In the genomic region with DNA sequence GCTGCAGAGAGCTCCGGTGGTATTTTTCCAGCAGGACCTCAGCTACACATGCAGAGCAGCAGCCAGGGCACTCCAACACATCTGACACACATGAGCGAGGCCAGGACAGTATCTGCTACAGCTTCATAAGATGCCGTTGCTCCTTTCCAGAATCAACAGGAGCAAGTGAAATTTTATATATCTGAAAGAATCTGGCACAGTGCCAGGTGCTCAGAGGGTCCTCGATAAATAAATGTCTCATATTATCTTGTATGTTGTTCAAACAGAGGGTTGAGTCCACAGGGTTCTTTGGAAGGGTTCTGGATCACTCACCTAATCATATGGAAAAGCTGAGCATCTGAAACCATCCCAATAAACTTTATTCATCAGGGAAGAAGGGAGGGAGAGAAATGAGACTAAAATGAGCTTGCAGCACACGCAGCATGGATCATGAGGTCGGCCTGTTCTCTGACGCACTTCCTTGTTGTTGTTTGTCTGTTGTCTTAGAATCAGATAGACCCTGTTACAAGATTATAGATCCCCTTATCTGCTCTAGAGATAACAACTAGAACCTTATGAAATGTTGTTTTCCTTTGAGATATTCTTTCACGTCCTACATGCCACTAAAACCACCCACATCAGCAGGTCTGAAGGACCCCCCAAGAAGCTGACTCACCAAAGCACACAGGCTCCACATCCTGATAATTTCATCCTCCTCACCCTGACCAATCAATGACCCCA, we compare ENCODE assay signal across 27 cellular contexts. TPM values are rescaled to one million over a fixed set of nuclear protein-coding genes. Genes with fewer than 3 reads are reported as not detected.
DNase-seq lines count a peak whose midpoint lies in the region; ATAC-seq, FAIRE-seq and TF ChIP-seq lines count a peak whose summit lies in the region.
"Had no signal": no experiment of that assay in that cellular context is flagged by ENCODE, and none has a peak within 500 bp of the region (broad histone marks: within the 10 kb centered on the region; RNA-seq: fewer than 3 reads in every experiment).

No MANE protein-coding gene starts in this region.

- H3K9me3 ChIP-seq in HepG2 (ENCODE audit: low read length) (peaks cover 8% of the 10 kb centered on the region; the same call in 1 of the 2 replicates), right lobe of liver (no peaks in the 10 kb centered on the region), colonic mucosa (no peaks in the 10 kb centered on the region)
- H3K9me3 ChIP-seq: BLaER1 treated with 17β-estradiol and CSF1 and Interleukin-3, amounts not matched to agents 10 nM and 100 nM; Peyer's patch had no signal

- intact Hi-C loops in HepG2 (cut with micrococcal nuclease; ENCODE audit: unreplicated experiment), result no loop called here
- intact Hi-C loops in right lobe of liver (cut with DNase I), result no loop called here
- intact Hi-C loops in colonic mucosa (cut with DNase I), result no loop called here

- WGBS in HepG2 (ENCODE audit: low lambda C conversion rate), result 36% methylated on average over 7 of the region's 8 CpGs
- 69% methylated on average over 5 of the region's 8 CpGs for WGBS in right lobe of liver (ENCODE audit: insufficient coverage, low coverage, low lambda C conversion rate, missing lambda C conversion rate)

- peaks cover 4% of the 10 kb centered on the region for H3K27me3 Mint-ChIP-seq in chondrocyte (ENCODE audit: low read depth)

- H3K4me3 ChIP-seq in HepG2 (replicated peaks in 1 of 3; ENCODE audit: insufficient read depth in 1 of 3, low read depth in 2 of 3, low read length in 3 of 3) (no peak overlapping the region), right lobe of liver (no peak overlapping the region), colonic mucosa (no peak overlapping the region)
- H3K4me3 ChIP-seq: BLaER1 treated with 17β-estradiol and CSF1 and Interleukin-3, amounts not matched to agents 10 nM and 100 nM; GM23248; Peyer's patch had no signal

- TF ChIP-seq EP300 in HepG2 (IDR thresholded peaks at IDR 0.05; ENCODE audit: low read depth in 2 of 2, low read length in 2 of 2) (no peak), HepG2 (CRISPR knock-in tag; IDR thresholded peaks at IDR 0.05; ENCODE audit: borderline replicate concordance) (no peak)

- H3K79me2 ChIP-seq in HepG2 (ENCODE audit: insufficient read depth, low read length), result no peaks in the 10 kb centered on the region

- H3K36me3 ChIP-seq in HepG2 (replicated peaks in 1 of 2; ENCODE audit: control insufficient read depth in 1 of 2, insufficient read depth in 2 of 2, low read length in 2 of 2), result no peaks in the 10 kb centered on the region
- H3K36me3 ChIP-seq in right lobe of liver, result no peaks in the 10 kb centered on the region
- no peaks in the 10 kb centered on the region for H3K36me3 ChIP-seq in colonic mucosa
- H3K36me3 ChIP-seq: BLaER1 treated with 17β-estradiol and CSF1 and Interleukin-3, amounts not matched to agents 10 nM and 100 nM; Peyer's patch had no signal

- no TSS peak for BruUV-seq in HepG2 (replicated peaks; lab: Mats Ljungman, UMichigan)

- H3K4me3 Mint-ChIP-seq in chondrocyte (ENCODE audit: unreplicated experiment), result no peak overlapping the region
- H3K4me3 Mint-ChIP-seq: CD4-positive, alpha-beta memory T cell; H9 had no signal

- TF ChIP-seq RAD21 in HepG2 (CRISPR knock-in tag; IDR thresholded peaks at IDR 0.05), result no peak

- ATAC-seq in HepG2, result no peak
- ATAC-seq in right lobe of liver, result no peak

- peaks cover 2% of the 10 kb centered on the region for H3K36me3 Mint-ChIP-seq in chondrocyte (ENCODE audit: low read depth)

- H2AFZ ChIP-seq in HepG2 (ENCODE audit: low read length), result no peak overlapping the region
- H2AFZ ChIP-seq: GM23248 had no signal

- in situ Hi-C loops in HepG2 (cut with HindIII; ENCODE audit: extremely low pct_ligation_motif_present, low pct_unique_long_range_greater_than_20kb), result no loop called here

- H3K27ac ChIP-seq in HepG2 (ENCODE audit: extremely low read length, insufficient read depth, low read length), result no peak overlapping the region
- H3K27ac ChIP-seq in right lobe of liver, result no peak overlapping the region
- no peak overlapping the region for H3K27ac ChIP-seq in colonic mucosa
- H3K27ac ChIP-seq: 22Rv1; BLaER1 treated with 17β-estradiol and CSF1 and Interleukin-3, amounts not matched to agents 10 nM and 100 nM; GM23248; HL-60; KMS-11; Peyer's patch had no signal

- H3K9ac ChIP-seq in HepG2 (ENCODE audit: insufficient read depth, low read depth, low read length) (no peak overlapping the region), colonic mucosa (ENCODE audit: low read depth in 2 of 2, low read length in 2 of 2) (no peak overlapping the region)
- H3K9ac ChIP-seq: BLaER1 treated with 17β-estradiol and CSF1 and Interleukin-3, amounts not matched to agents 10 nM and 100 nM; GM23248; KMS-11 had no signal

- TF ChIP-seq CTCF in HepG2 (CRISPR knock-in tag; IDR thresholded peaks at IDR 0.05) (no peak), right lobe of liver (IDR thresholded peaks at IDR 0.05) (no peak), chondrocyte (IDR thresholded peaks at IDR 0.05) (no peak), colonic mucosa (IDR thresholded peaks at IDR 0.05) (no peak)

- POLR2A ChIA-PET in HepG2 (lab: Yijun Ruan, JAX), result no interaction called here

- H3K27me3 ChIP-seq in HepG2 (ENCODE audit: control insufficient read depth in 1 of 2, insufficient read depth in 2 of 2, low read length in 2 of 2) (peaks cover 0 to 12% of the 10 kb centered on the region in 2 experiments; a peak in 2 of 5 replicates), right lobe of liver (no peaks in the 10 kb centered on the region), colonic mucosa (no peaks in the 10 kb centered on the region)
- H3K27me3 ChIP-seq: BLaER1 treated with 17β-estradiol and CSF1 and Interleukin-3, amounts not matched to agents 10 nM and 100 nM; Peyer's patch had no signal

- peaks cover 6% of the 10 kb centered on the region for H3K9me3 Mint-ChIP-seq in chondrocyte (ENCODE audit: low read depth)

- H4K20me1 ChIP-seq in HepG2 (ENCODE audit: insufficient read depth, low read length), result no peaks in the 10 kb centered on the region
- H4K20me1 ChIP-seq: BLaER1 treated with 17β-estradiol and CSF1 and Interleukin-3, amounts not matched to agents 10 nM and 100 nM had no signal

- CTCF ChIA-PET in HepG2 (lab: Yijun Ruan, JAX; ENCODE audit: low intra/inter-chr PET ratio, low total read pairs), result no interaction called here

- H3K4me1 ChIP-seq in HepG2 (ENCODE audit: insufficient read depth, low read length) (peaks cover 10% of the 10 kb centered on the region; the same call in 1 of the 2 replicates), right lobe of liver (no peaks in the 10 kb centered on the region), colonic mucosa (no peaks in the 10 kb centered on the region)
- H3K4me1 ChIP-seq: Caco-2, Peyer's patch had no signal

- H3K4me1 Mint-ChIP-seq in chondrocyte (ENCODE audit: low read depth), result peaks cover 29% of the 10 kb centered on the region
- H3K4me1 Mint-ChIP-seq: CD4-positive, alpha-beta memory T cell had no signal

- peak overlapping the region; percentile 32 for H3K27ac Mint-ChIP-seq in chondrocyte (ENCODE audit: unreplicated experiment)
- H3K27ac Mint-ChIP-seq: CD4-positive, alpha-beta memory T cell had no signal

- TF ChIP-seq POLR2A in HepG2 (IDR thresholded peaks at IDR 0.05; ENCODE audit: insufficient read depth in 1 of 2, low read depth in 2 of 2, low read length in 2 of 2) (no peak), right lobe of liver (IDR thresholded peaks at IDR 0.05) (no peak)

- DNase-seq in NCI-H1092 treated with DMSO at 0.1 percent for 48 hours (lab: John Stamatoyannopoulos, UW), result peak; percentile 6
- no peak for DNase-seq in NCI-H1092 (lab: John Stamatoyannopoulos, UW)
- no peak for DNase-seq in HepG2 (ENCODE audit: low spot score)
- no peak for DNase-seq in right lobe of liver
- DNase-seq in chondrocyte (ENCODE audit: low spot score), result no peak
- no peak for DNase-seq in mucosa of gallbladder (ENCODE audit: low spot score)
- DNase-seq in AML-193 (lab: John Stamatoyannopoulos, UW), result no peak
- no peak for DNase-seq in colonic mucosa
- DNase-seq: ACHN; Caco-2; CD4-positive, alpha-beta memory T cell; DMS 273 treated with DMSO at 0.1 percent for 48 hours; GM23248; H9; NCI-H187; NCI-H774; Peyer's patch; T-helper 1 cell had no signal

- H3K4me2 ChIP-seq in HepG2 (ENCODE audit: low read depth, low read length), result no peak overlapping the region
- H3K4me2 ChIP-seq: BLaER1 treated with 17β-estradiol and CSF1 and Interleukin-3, amounts not matched to agents 10 nM and 100 nM; KMS-11 had no signal

- no peak for FAIRE-seq in HepG2 (lab: Jason Lieb, UNC)
- FAIRE-seq: GM12891 had no signal

TF ChIP-seq in HepG2, 621 proteins besides CTCF, POLR2A, EP300 and RAD21:
- TF ChIP-seq DPF2 (CRISPR knock-in tag; IDR thresholded peaks at IDR 0.05; ENCODE audit: borderline replicate concordance, low read depth) (no peak), ZFP90 (CRISPR knock-in tag; IDR thresholded peaks at IDR 0.05; ENCODE audit: borderline replicate concordance) (no peak), LCORL (IDR thresholded peaks at IDR 0.05) (peak; percentile 93), LCORL (CRISPR knock-in tag; IDR thresholded peaks at IDR 0.05) (no peak)

RNA-seq across cellular contexts. Expression of a gene that starts 3.2 kb away (rescaled TPM):
- total RNA-seq in HepG2 (2016; rRNA removed; fragmentation: Illumina TruSeq; extraction: Trizol) (not detected in 2 replicates), right lobe of liver (not detected), chondrocyte (not detected in 3 replicates), mucosa of gallbladder (0.52 TPM), colonic mucosa (not detected)
- not detected in 2 replicates for total RNA-seq in HepG2 (2016; cell fraction: cytosol; rRNA removed; fragmentation: Illumina TruSeq; extraction: Trizol; ENCODE audit: low read depth)
- not detected in 2 replicates for total RNA-seq in HepG2 (2016; cell fraction: insoluble cytoplasmic fraction; rRNA removed; fragmentation: Illumina TruSeq; extraction: Trizol)
- total RNA-seq in HepG2 (2016; cell fraction: membrane; rRNA removed; fragmentation: Illumina TruSeq; extraction: Trizol), result not detected in 2 replicates
- not detected in 2 replicates for total RNA-seq in HepG2 (2016; cell fraction: nucleus; rRNA removed; fragmentation: Illumina TruSeq; extraction: Trizol)
- not detected in 2 replicates for polyA plus RNA-seq in HepG2 (2011; rRNA removed)
- not detected in 2 replicates for polyA plus RNA-seq in HepG2 (2011; cell fraction: cytosol; rRNA removed)
- polyA plus RNA-seq in HepG2 (2011; cell fraction: nucleus; rRNA removed), result not detected in 2 replicates
- not detected in 2 replicates for polyA plus RNA-seq in HepG2 (2012)
- polyA plus RNA-seq in HepG2 (2016; cell fraction: cytosol; fragmentation: Illumina TruSeq; extraction: Trizol; ENCODE audit: low read depth), result not detected in 2 replicates
- polyA plus RNA-seq in HepG2 (2016; cell fraction: insoluble cytoplasmic fraction; fragmentation: Illumina TruSeq; extraction: Trizol; ENCODE audit: low read depth), result not detected in 2 replicates
- polyA plus RNA-seq in HepG2 (2016; cell fraction: membrane; fragmentation: Illumina TruSeq; extraction: Trizol; ENCODE audit: low read depth), result not detected in 2 replicates
- polyA plus RNA-seq in HepG2 (2016; cell fraction: nucleus; fragmentation: Illumina TruSeq; extraction: Trizol; ENCODE audit: insufficient read depth, low read depth), result not detected in 2 replicates
- not detected in 2 replicates for polyA minus RNA-seq in HepG2 (2011; rRNA and poly(A)+ RNA removed; ENCODE audit: low replicate concordance)
- polyA minus RNA-seq in HepG2 (2011; cell fraction: cytosol; rRNA and poly(A)+ RNA removed), result not detected in 2 replicates
- not detected in 2 replicates for polyA minus RNA-seq in HepG2 (2011; cell fraction: nucleus; rRNA and poly(A)+ RNA removed)
- total RNA-seq: Caco-2; CD4-positive, alpha-beta memory T cell; G401; GM23248; H9; HT-29; NCI-H460; OCI-LY7; Peyer's patch had no signal
- polyA plus RNA-seq: CD4-positive, alpha-beta memory T cell; GM23248 had no signal
